ENCODE assay signal across 22 cellular contexts in the genomic region with DNA sequence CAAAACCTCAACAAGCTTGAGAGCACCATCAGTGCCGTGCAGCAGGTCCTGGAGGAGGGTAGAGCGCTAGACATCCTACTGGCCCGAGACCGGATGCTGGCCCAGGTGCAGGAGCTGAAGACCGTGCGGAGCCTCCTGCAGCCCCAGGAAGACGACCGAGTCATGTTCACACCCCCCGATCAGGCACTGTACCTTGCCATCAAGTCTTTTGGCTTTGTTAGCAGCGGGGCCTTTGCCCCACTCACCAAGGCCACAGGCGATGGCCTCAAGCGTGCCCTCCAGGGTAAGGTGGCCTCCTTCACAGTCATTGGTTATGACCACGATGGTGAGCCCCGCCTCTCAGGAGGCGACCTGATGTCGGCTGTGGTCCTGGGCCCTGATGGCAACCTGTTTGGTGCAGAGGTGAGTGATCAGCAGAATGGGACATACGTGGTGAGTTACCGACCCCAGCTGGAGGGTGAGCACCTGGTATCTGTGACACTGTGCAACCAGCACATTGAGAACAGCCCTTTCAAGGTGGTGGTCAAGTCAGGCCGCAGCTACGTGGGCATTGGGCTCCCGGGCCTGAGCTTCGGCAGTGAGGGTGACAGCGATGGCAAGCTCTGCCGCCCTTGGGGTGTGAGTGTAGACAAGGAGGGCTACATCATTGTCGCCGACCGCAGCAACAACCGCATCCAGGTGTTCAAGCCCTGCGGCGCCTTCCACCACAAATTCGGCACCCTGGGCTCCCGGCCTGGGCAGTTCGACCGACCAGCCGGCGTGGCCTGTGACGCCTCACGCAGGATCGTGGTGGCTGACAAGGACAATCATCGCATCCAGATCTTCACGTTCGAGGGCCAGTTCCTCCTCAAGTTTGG.
"Had no signal": no experiment of that assay in that cellular context is flagged by ENCODE, and none has a peak within 500 bp of the region (broad histone marks: within the 10 kb centered on the region; RNA-seq: fewer than 3 reads in every experiment).

No MANE protein-coding gene starts in this region.

- ATAC-seq: heart left ventricle; left lobe of liver; mucosa of descending colon; naive thymus-derived CD8-positive, alpha-beta T cell; pancreas; right cardiac atrium; stimulated activated naive CD8-positive, alpha-beta T cell treated with anti-CD3 and anti-CD28 coated beads, Interleukin-15, Interleukin-2, amounts not matched to agents 100 U/mL and 50 U/mL, for 24 hours had no signal

- H3K27me3 ChIP-seq: colonic mucosa, pancreas, thyroid gland, upper lobe of left lung, vagina had no signal

- H3K4me3 ChIP-seq: colonic mucosa, heart left ventricle, mucosa of descending colon, pancreas, smooth muscle cell, suprapubic skin, thyroid gland, upper lobe of left lung, vagina had no signal

- H3K4me1 Mint-ChIP-seq: naive thymus-derived CD8-positive, alpha-beta T cell had no signal

- DNase-seq: colonic mucosa; dermis blood vessel endothelial cell; foreskin melanocyte; heart left ventricle; hypothalamus; islet precursor cell; mammary epithelial cell; mucosa of descending colon; naive thymus-derived CD8-positive, alpha-beta T cell; nucleus accumbens; pancreas; right cardiac atrium; stimulated activated CD4-positive, alpha-beta T cell treated with anti-CD3 and anti-CD28 coated beads, Interleukin-2, amount 100 ng/mL, for 48 hours; stimulated activated naive CD8-positive, alpha-beta T cell treated with anti-CD3 and anti-CD28 coated beads, Interleukin-15, Interleukin-2, amounts not matched to agents 100 U/mL and 50 U/mL, for 24 hours; thyroid gland had no signal

- H3K36me3 Mint-ChIP-seq: naive thymus-derived CD8-positive, alpha-beta T cell had no signal

- H3K27ac Mint-ChIP-seq: naive thymus-derived CD8-positive, alpha-beta T cell; progenitor cell of endocrine pancreas had no signal

- H3K9me3 ChIP-seq: colonic mucosa, heart left ventricle, mucosa of descending colon, pancreas, suprapubic skin, thyroid gland, upper lobe of left lung, vagina had no signal

- H3K9me3 Mint-ChIP-seq: naive thymus-derived CD8-positive, alpha-beta T cell; neural crest cell had no signal

- H3K27ac ChIP-seq: colonic mucosa, heart left ventricle, pancreas, suprapubic skin, thyroid gland, upper lobe of left lung, vagina had no signal

- H3K36me3 ChIP-seq: colonic mucosa, heart left ventricle, pancreas, suprapubic skin, thyroid gland, vagina had no signal

- H3K4me1 ChIP-seq: colonic mucosa, heart left ventricle, pancreas, suprapubic skin, thyroid gland, vagina had no signal

- FAIRE-seq: pancreas had no signal

- H3K4me2 ChIP-seq: smooth muscle cell had no signal

- H3K4me3 Mint-ChIP-seq: naive thymus-derived CD8-positive, alpha-beta T cell; neural crest cell had no signal

- H3K27me3 Mint-ChIP-seq: progenitor cell of endocrine pancreas had no signal
